Comparison of ENCODE assay signal across 1 cellular context in the genomic region with DNA sequence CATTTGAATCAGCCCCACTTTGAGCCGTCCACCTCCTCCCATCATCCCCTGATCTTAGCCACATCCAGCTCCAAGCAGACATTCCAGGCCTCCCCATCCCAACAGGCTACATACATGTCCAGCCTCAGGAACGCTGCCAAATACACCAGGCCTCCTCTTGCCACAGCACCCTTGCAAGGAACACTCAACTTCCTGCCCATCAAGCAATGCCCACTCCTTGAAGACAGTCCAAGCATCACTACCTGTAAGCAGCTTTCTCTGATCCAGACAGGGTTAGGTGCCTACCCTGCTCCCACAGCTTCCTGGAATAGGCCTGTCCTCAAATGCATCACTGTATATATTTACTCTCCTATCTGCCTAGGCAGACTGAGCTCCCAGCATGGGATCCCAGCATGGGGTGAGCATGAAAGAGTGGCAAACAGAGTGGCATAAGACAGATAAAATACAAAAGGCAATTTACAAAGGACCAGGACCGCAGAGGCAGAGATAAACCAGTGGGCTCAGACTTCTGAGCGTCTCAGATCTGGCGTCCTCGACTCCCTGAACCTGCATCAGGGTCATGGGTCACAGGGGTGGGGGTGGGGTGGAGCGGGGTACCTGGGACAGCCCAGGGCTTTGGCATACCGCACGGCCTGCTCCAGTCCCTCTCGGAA.
TF ChIP-seq lines count a peak whose summit lies in the region.

No MANE protein-coding gene starts in this region.

TF ChIP-seq in H1, 55 proteins besides CTCF, POLR2A, EP300 and RAD21:
- no peak for TF ChIP-seq GABPA (IDR thresholded peaks at IDR 0.05; ENCODE audit: borderline replicate concordance, insufficient read depth, low read length)
- no peak for TF ChIP-seq NANOG (IDR thresholded peaks at IDR 0.05; ENCODE audit: insufficient read depth, low read depth, low read length, poor library complexity, severe bottlenecking)
- no peak for TF ChIP-seq KDM1A (IDR thresholded peaks at IDR 0.05; ENCODE audit: borderline replicate concordance, low read length)
- no peak for TF ChIP-seq POU5F1 (IDR thresholded peaks at IDR 0.05; ENCODE audit: low read depth, low read length)
- peak; percentile 12; the same call in 1 of the 2 replicates for TF ChIP-seq TAF1 (IDR thresholded peaks at IDR 0.05; ENCODE audit: low read depth, low read length)
- TF ChIP-seq, protein P1, sequence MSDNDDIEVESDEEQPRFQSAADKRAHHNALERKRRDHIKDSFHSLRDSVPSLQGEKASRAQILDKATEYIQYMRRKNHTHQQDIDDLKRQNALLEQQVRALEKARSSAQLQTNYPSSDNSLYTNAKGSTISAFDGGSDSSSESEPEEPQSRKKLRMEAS (IDR thresholded peaks at IDR 0.05) = no peak
- TF ChIP-seq POLR2AphosphoS5 (IDR thresholded peaks at IDR 0.05; ENCODE audit: low read depth, low read length) = peak; percentile 47; the same call in 1 of the 2 replicates
